ENCODE assay signal across 8 cellular contexts in the genomic region with DNA sequence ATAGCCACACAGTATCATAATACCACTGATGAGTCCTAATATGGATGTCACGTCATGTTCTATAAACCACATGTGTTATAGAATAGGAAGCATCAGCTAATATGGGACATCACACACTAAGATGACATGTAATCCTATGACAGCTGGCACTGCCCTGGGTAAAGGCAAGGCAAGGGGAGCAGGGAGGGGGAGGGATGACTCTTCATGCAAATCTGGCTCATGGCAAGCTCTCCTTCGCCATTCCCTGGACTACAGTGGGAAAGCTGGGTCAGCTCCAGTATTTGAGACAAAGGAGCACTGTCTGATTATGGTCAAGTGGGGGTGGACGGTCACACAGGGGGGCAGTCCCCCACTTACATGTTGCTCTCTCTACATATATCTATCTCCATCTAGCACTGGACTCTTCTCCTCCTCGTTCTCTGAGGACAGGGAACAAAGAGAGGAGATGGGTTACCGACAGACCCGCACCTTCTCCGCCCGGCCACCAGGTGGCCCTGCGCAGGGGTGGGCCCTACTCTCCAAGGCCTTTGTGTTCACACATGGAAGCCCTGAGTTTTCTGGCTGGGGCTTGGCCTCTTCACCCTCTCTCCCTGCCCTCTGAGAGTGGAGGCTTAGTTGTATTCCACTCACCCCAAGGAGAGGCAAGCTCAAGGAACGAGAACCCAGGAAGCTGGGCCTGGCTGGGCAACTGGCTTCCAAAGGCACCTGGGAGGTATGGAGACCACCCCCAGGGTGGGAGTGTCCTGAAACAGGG. TPM values are rescaled to one million over a fixed set of nuclear protein-coding genes. Genes with fewer than 3 reads are reported as not detected.
DNase-seq lines count a peak whose midpoint lies in the region; ATAC-seq and TF ChIP-seq lines count a peak whose summit lies in the region.

No MANE protein-coding gene starts in this region.

- WGBS in adrenal gland, 4 donors = 36 to 47% (median 45%) methylated on average over 9 to 10 of the region's 10 CpGs
- WGBS in hepatocyte (ENCODE audit: low lambda C conversion rate, missing lambda C conversion rate) = 56% methylated on average over 10 of the region's 10 CpGs

- H3K27me3 ChIP-seq in adrenal gland (no peaks in the 10 kb centered on the region), hepatocyte (no peaks in the 10 kb centered on the region)

- H3K27ac ChIP-seq in adrenal gland (no peak overlapping the region), hepatocyte (no peak overlapping the region)

- peak; percentile 19 for DNase-seq in NCI-H2107 treated with DMSO at 0.1 percent for 48 hours (lab: John Stamatoyannopoulos, UW; ENCODE audit: unreplicated experiment)
- no peak for DNase-seq in NCI-H2107 (lab: John Stamatoyannopoulos, UW)
- DNase-seq in LNCaP clone FGC (ENCODE audit: low read depth) = no peak
- peak; percentile 68 for DNase-seq in SKM-1 treated with dmso at 0.1 percent for 144 hours (lab: John Stamatoyannopoulos, UW; ENCODE audit: unreplicated experiment)
- peak in 5 of 7 donors; percentile 45 to 69 (median 61) for DNase-seq in adrenal gland
- DNase-seq in hepatocyte (ENCODE audit: low spot score) = peak; percentile 55
- DNase-seq in stimulated activated CD4-positive, alpha-beta T cell treated with anti-CD3 and anti-CD28 coated beads, Interleukin-15, amount 100 ng/mL, for 1 hour (ENCODE audit: low read depth in 1 of 2, low spot score in 1 of 2) = peak; percentile 35 to 47

- intact Hi-C loops in adrenal gland (cut with DNase I) = no loop called here

- H3K4me1 ChIP-seq in adrenal gland (replicated peaks in 1 of 2) = no peaks in the 10 kb centered on the region
- no peaks in the 10 kb centered on the region for H3K4me1 ChIP-seq in hepatocyte (ENCODE audit: insufficient read depth)

- ATAC-seq in HG03432 (IDR thresholded peaks at IDR 0.05; ENCODE audit: unreplicated experiment) = no peak

- peak; percentile 64 for TF ChIP-seq CTCF in LNCaP clone FGC (IDR thresholded peaks at IDR 0.05; ENCODE audit: control insufficient read depth, extremely low read depth, insufficient read depth)
- TF ChIP-seq CTCF in adrenal gland (IDR thresholded peaks at IDR 0.05) = peak; percentile 61 to 74 (median 64)
- TF ChIP-seq CTCF in hepatocyte (IDR thresholded peaks at IDR 0.05; ENCODE audit: poor library complexity) = peak; percentile 48

- H3K4me3 ChIP-seq in LNCaP clone FGC (ENCODE audit: low read depth, low read length) (no peak overlapping the region), adrenal gland (no peak overlapping the region), hepatocyte (no peak overlapping the region)

- no peak for TF ChIP-seq POLR2A in adrenal gland (IDR thresholded peaks at IDR 0.05)

- no peak overlapping the region for H3K4me2 ChIP-seq in hepatocyte

- H2AFZ ChIP-seq in hepatocyte = no peak overlapping the region

- H3K9me2 ChIP-seq in hepatocyte (replicated peaks; ENCODE audit: insufficient read depth) = no peaks in the 10 kb centered on the region

- H3K36me3 ChIP-seq in adrenal gland (replicated peaks in 1 of 2) (no peaks in the 10 kb centered on the region), hepatocyte (replicated peaks; ENCODE audit: insufficient read depth, low read depth) (no peaks in the 10 kb centered on the region)

- H4K20me1 ChIP-seq in hepatocyte (ENCODE audit: insufficient read depth, poor library complexity, severe bottlenecking) = no peaks in the 10 kb centered on the region

- no peaks in the 10 kb centered on the region for H3K79me2 ChIP-seq in hepatocyte

- no peaks in the 10 kb centered on the region for H3K9me3 ChIP-seq in adrenal gland (replicated peaks in 1 of 3)
- H3K9me3 ChIP-seq in hepatocyte (ENCODE audit: low read depth) = no peaks in the 10 kb centered on the region

RNA-seq across cellular contexts. Expression of a gene that starts 23.4 kb away (rescaled TPM):
- total RNA-seq in adrenal gland (under 1 TPM in 6 of 8 donors, not detected in 2; 0.19 to 0.79 (median 0.38) TPM), hepatocyte (0.13 TPM in 1 of 2 replicates, not detected in the other)
- polyA plus RNA-seq in adrenal gland (under 1 TPM in 2 of 3 donors, not detected in 1; 0.13 to 0.24 TPM), hepatocyte (not detected in 2 replicates)

RNA-seq across cellular contexts. Expression of a gene that starts 24.4 kb away (rescaled TPM):
- total RNA-seq in adrenal gland (10 to 100 TPM in 7 of 8 donors, 1 to 10 TPM in 1; 7.1 to 57.8 (median 22.3) TPM), hepatocyte (10.0 and 15.4 TPM in 2 replicates)
- polyA plus RNA-seq in adrenal gland (100 to 1,000 TPM in 1 of 3 donors, 10 to 100 TPM in 1, 1 to 10 TPM in 1; 4.7 to 140 (median 96.6) TPM), hepatocyte (17.8 and 19.0 TPM in 2 replicates)

RNA-seq across cellular contexts. Expression of a gene that starts 47.8 kb away (rescaled TPM):
- 100 to 1,000 TPM in 2 of 8 donors, 10 to 100 TPM in 6; 65.5 to 118 (median 90.3) TPM for total RNA-seq in adrenal gland
- polyA plus RNA-seq in adrenal gland = 100 to 1,000 TPM in 1 of 3 donors, 10 to 100 TPM in 2; 58.6 to 178 (median 60.8) TPM
- total RNA-seq in hepatocyte = 54.5 and 62.1 TPM in 2 replicates
- 91.3 and 108 TPM in 2 replicates for polyA plus RNA-seq in hepatocyte

Comparison
In these comparisons a context has a peak if more than half of its experiments do, and no peak if none do; other contexts are left out.
1. DNase-seq: peak in NCI-H2107 treated with DMSO at 0.1 percent for 48 hours (single experiment), SKM-1 treated with dmso at 0.1 percent for 144 hours (single experiment), adrenal gland (5 of 7), hepatocyte (single experiment) and stimulated activated CD4-positive, alpha-beta T cell treated with anti-CD3 and anti-CD28 coated beads, Interleukin-15, amount 100 ng/mL, for 1 hour (2 of 2); none in NCI-H2107 (single experiment) and LNCaP clone FGC (single experiment).
2. Peak in every context shown above with its lines, with median percentiles within 50 percentile points of each other: CTCF ChIP-seq.